ENCODE assay signal across 10 cellular contexts in genomic region chr5:150295172-150295611, GRCh38. TPM values are rescaled to one million over a fixed set of nuclear protein-coding genes. Genes with fewer than 3 reads are reported as not detected.
DNase-seq lines count a peak whose midpoint lies in the region; ATAC-seq and TF ChIP-seq lines count a peak whose summit lies in the region.
"Had no signal": no experiment of that assay in that cellular context is flagged by ENCODE, and none has a peak within 500 bp of the region (broad histone marks: within the 10 kb centered on the region; RNA-seq: fewer than 3 reads in every experiment).

No MANE protein-coding gene starts in this region.

- no peak for ATAC-seq in HG03460 (IDR thresholded peaks at IDR 0.05; ENCODE audit: unreplicated experiment)

- H3K79me2 ChIP-seq in neural progenitor cell (ENCODE audit: low read depth) = no peaks in the 10 kb centered on the region

- H3K4me2 ChIP-seq in neural progenitor cell = no peak overlapping the region

- peaks cover 30% of the 10 kb centered on the region for H3K4me1 ChIP-seq in neural progenitor cell

- H2AFZ ChIP-seq in neural progenitor cell (replicated peaks) = no peak overlapping the region

- H3K27me3 Mint-ChIP-seq in activated T-helper 1 cell treated with anti-CD3 and anti-CD28 coated beads, Interleukin-12 subunit alpha, Interleukin-12 subunit beta, Interleukin-2, Interleukin-4 antibody, amounts not matched to agents 30 ng/mL and 10 ng/mL and 1 ng/mL, durations not matched to agents 14 hours and 24 hours and 36 hours (ENCODE audit: insufficient read depth) = no peaks in the 10 kb centered on the region
- peaks cover 10% of the 10 kb centered on the region for H3K27me3 Mint-ChIP-seq in neural progenitor cell (ENCODE audit: insufficient read depth, low read depth)

- H3K27ac ChIP-seq in neural progenitor cell = no peak overlapping the region

- H3K36me3 ChIP-seq in neural progenitor cell = no peaks in the 10 kb centered on the region

- no peaks in the 10 kb centered on the region for H3K9me3 ChIP-seq in neural progenitor cell (ENCODE audit: low read depth)

- H3K9ac ChIP-seq in neural progenitor cell = no peak overlapping the region

- H3K27me3 ChIP-seq in neural progenitor cell = no peaks in the 10 kb centered on the region

- no peak for TF ChIP-seq CTCF in neural progenitor cell (IDR thresholded peaks at IDR 0.05)

- DNase-seq in Daoy (ENCODE audit: low read depth) (peak; percentile 89), NCI-H69 (lab: John Stamatoyannopoulos, UW) (peak; percentile 93), fibroblast of gingiva (ENCODE audit: low read depth) (peak; percentile 15), posterior cingulate gyrus (peak in 7 of 10 donors; percentile 43 to 94 (median 58)), cerebellum (ENCODE audit: low spot score) (no peak), neural progenitor cell (ENCODE audit: low spot score) (no peak)
- no peak for DNase-seq in activated T-helper 1 cell treated with anti-CD3 and anti-CD28 coated beads, Interleukin-12 subunit alpha, Interleukin-12 subunit beta, Interleukin-2, Interleukin-4 antibody, amounts not matched to agents 30 ng/mL and 10 ng/mL and 1 ng/mL, durations not matched to agents 14 hours and 24 hours and 36 hours (ENCODE audit: low spot score)
- DNase-seq: stimulated activated CD4-positive, alpha-beta T cell treated with anti-CD3 and anti-CD28 coated beads, Interleukin-4, amount 100 ng/mL, for 4 hours had no signal

- no peaks in the 10 kb centered on the region for H4K20me1 ChIP-seq in neural progenitor cell (ENCODE audit: low read depth)

- no peaks in the 10 kb centered on the region for H3K9me3 Mint-ChIP-seq in activated T-helper 1 cell treated with anti-CD3 and anti-CD28 coated beads, Interleukin-12 subunit alpha, Interleukin-12 subunit beta, Interleukin-2, Interleukin-4 antibody, amounts not matched to agents 30 ng/mL and 10 ng/mL and 1 ng/mL, durations not matched to agents 14 hours and 24 hours and 36 hours
- H3K9me3 Mint-ChIP-seq in neural progenitor cell = no peaks in the 10 kb centered on the region
- H3K9me3 Mint-ChIP-seq: T-helper 1 cell treated with Interleukin-12 subunit alpha and Interleukin-12 subunit beta and Interleukin-4 antibody, amounts not matched to agents 30 μg/mL and 1 μg/mL, for 36 hours had no signal

- no peak overlapping the region for H3K27ac Mint-ChIP-seq in activated T-helper 1 cell treated with anti-CD3 and anti-CD28 coated beads, Interleukin-12 subunit alpha, Interleukin-12 subunit beta, Interleukin-2, Interleukin-4 antibody, amounts not matched to agents 30 ng/mL and 10 ng/mL and 1 ng/mL, durations not matched to agents 14 hours and 24 hours and 36 hours
- no peak overlapping the region for H3K27ac Mint-ChIP-seq in neural progenitor cell
- H3K27ac Mint-ChIP-seq: T-helper 1 cell treated with Interleukin-12 subunit alpha and Interleukin-12 subunit beta and Interleukin-4 antibody, amounts not matched to agents 30 μg/mL and 1 μg/mL, for 36 hours had no signal

- peaks cover 13% of the 10 kb centered on the region for H3F3A ChIP-seq in neural progenitor cell (ENCODE audit: low read depth)

- H3K4me3 Mint-ChIP-seq in activated T-helper 1 cell treated with anti-CD3 and anti-CD28 coated beads, Interleukin-12 subunit alpha, Interleukin-12 subunit beta, Interleukin-2, Interleukin-4 antibody, amounts not matched to agents 30 ng/mL and 10 ng/mL and 1 ng/mL, durations not matched to agents 14 hours and 24 hours and 36 hours = no peak overlapping the region
- H3K4me3 Mint-ChIP-seq in neural progenitor cell = no peak overlapping the region
- H3K4me3 Mint-ChIP-seq: T-helper 1 cell treated with Interleukin-12 subunit alpha and Interleukin-12 subunit beta and Interleukin-4 antibody, amounts not matched to agents 30 μg/mL and 1 μg/mL, for 36 hours had no signal

- H3K4me3 ChIP-seq in neural progenitor cell = no peak overlapping the region

- H3K4me1 Mint-ChIP-seq in activated T-helper 1 cell treated with anti-CD3 and anti-CD28 coated beads, Interleukin-12 subunit alpha, Interleukin-12 subunit beta, Interleukin-2, Interleukin-4 antibody, amounts not matched to agents 30 ng/mL and 10 ng/mL and 1 ng/mL, durations not matched to agents 14 hours and 24 hours and 36 hours (ENCODE audit: low read depth) = no peaks in the 10 kb centered on the region
- H3K4me1 Mint-ChIP-seq in neural progenitor cell = peaks cover 43% of the 10 kb centered on the region

- no peaks in the 10 kb centered on the region for H3K36me3 Mint-ChIP-seq in activated T-helper 1 cell treated with anti-CD3 and anti-CD28 coated beads, Interleukin-12 subunit alpha, Interleukin-12 subunit beta, Interleukin-2, Interleukin-4 antibody, amounts not matched to agents 30 ng/mL and 10 ng/mL and 1 ng/mL, durations not matched to agents 14 hours and 24 hours and 36 hours (ENCODE audit: low read depth)
- no peaks in the 10 kb centered on the region for H3K36me3 Mint-ChIP-seq in neural progenitor cell

- intact Hi-C loops in posterior cingulate gyrus (cut with DNase I) = no loop called here
- intact Hi-C loops in activated T-helper 1 cell treated with anti-CD3 and anti-CD28 coated beads, Interleukin-12 subunit alpha, Interleukin-12 subunit beta, Interleukin-2, Interleukin-4 antibody, amounts not matched to agents 30 ng/mL and 10 ng/mL and 1 ng/mL, durations not matched to agents 14 hours and 24 hours and 36 hours (cut with micrococcal nuclease) = no loop called here

RNA-seq across cellular contexts. Expression of gene CAMK2A, which starts 5.6 kb away (rescaled TPM):
- total RNA-seq in Daoy (2014; rRNA removed; shearing (Covaris generic)) = 0.23 TPM in 1 of 2 replicates, not detected in the other
- total RNA-seq in cerebellum = 7.5 TPM
- total RNA-seq in activated T-helper 1 cell treated with anti-CD3 and anti-CD28 coated beads, Interleukin-12 subunit alpha, Interleukin-12 subunit beta, Interleukin-2, Interleukin-4 antibody, amounts not matched to agents 30 ng/mL and 10 ng/mL and 1 ng/mL, durations not matched to agents 14 hours and 24 hours and 36 hours = not detected in 2 replicates
- total RNA-seq in neural progenitor cell (ENCODE audit: low replicate concordance) = 0.09 and 0.28 TPM in 2 replicates

RNA-seq across cellular contexts. Expression of gene ARSI, which starts 7.5 kb away (rescaled TPM):
- 4.5 and 9.4 TPM in 2 replicates for total RNA-seq in Daoy (2014; rRNA removed; shearing (Covaris generic))
- total RNA-seq in cerebellum (1.4 TPM), neural progenitor cell (ENCODE audit: low replicate concordance) (4.2 and 13.1 TPM in 2 replicates)
- not detected in 2 replicates for total RNA-seq in activated T-helper 1 cell treated with anti-CD3 and anti-CD28 coated beads, Interleukin-12 subunit alpha, Interleukin-12 subunit beta, Interleukin-2, Interleukin-4 antibody, amounts not matched to agents 30 ng/mL and 10 ng/mL and 1 ng/mL, durations not matched to agents 14 hours and 24 hours and 36 hours

Comparison
In these comparisons a context has a peak if more than half of its experiments do, and no peak if none do; other contexts are left out.
1. DNase-seq: peak in Daoy (single experiment), NCI-H69 (single experiment), fibroblast of gingiva (single experiment) and posterior cingulate gyrus (7 of 10); none in cerebellum (single experiment), activated T-helper 1 cell treated with anti-CD3 and anti-CD28 coated beads, Interleukin-12 subunit alpha, Interleukin-12 subunit beta, Interleukin-2, Interleukin-4 antibody, amounts not matched to agents 30 ng/mL and 10 ng/mL and 1 ng/mL, durations not matched to agents 14 hours and 24 hours and 36 hours (single experiment) and neural progenitor cell (single experiment).